23 cellular contexts compared by ENCODE assay signal in the genomic region with DNA sequence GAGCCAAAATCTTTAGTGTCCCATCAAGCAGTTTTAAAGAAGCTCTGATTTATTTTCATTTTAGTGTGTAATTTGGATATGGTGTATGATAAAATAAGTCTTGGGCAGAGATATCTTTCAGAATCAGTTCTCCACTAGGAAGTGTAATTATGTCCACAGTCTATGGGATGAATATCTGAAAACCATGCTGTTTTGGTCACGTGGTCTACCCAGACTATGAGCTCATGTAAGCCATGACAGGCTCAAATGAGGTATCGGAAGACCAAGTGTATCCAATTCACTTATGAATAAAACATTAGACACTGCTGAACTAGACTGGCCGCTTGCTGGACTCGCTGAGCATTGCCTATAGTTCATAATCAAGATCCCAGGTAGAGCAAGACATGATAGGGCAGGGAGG. TPM values are rescaled to one million over a fixed set of nuclear protein-coding genes. Genes with fewer than 3 reads are reported as not detected.
A peak's percentile ranks its signal among the peaks of the same experiment; 100 is the strongest.
DNase-seq lines count a peak whose midpoint lies in the region; ATAC-seq, FAIRE-seq and TF ChIP-seq lines count a peak whose summit lies in the region.
"Had no signal": no experiment of that assay in that cellular context is flagged by ENCODE, and none has a peak within 500 bp of the region (broad histone marks: within the 10 kb centered on the region; RNA-seq: fewer than 3 reads in every experiment).

No MANE protein-coding gene starts in this region.

- intact Hi-C loops in HepG2 (cut with micrococcal nuclease; ENCODE audit: unreplicated experiment) (no loop called here), right lobe of liver (cut with DNase I) (no loop called here)

- TF ChIP-seq CTCF in HepG2 (CRISPR knock-in tag; IDR thresholded peaks at IDR 0.05) = no peak
- TF ChIP-seq CTCF in right lobe of liver (IDR thresholded peaks at IDR 0.05) = no peak
- TF ChIP-seq CTCF in WERI-Rb-1 (IDR thresholded peaks at IDR 0.05; ENCODE audit: low read depth, low read length) = no peak
- TF ChIP-seq CTCF in glutamatergic neuron (IDR thresholded peaks at IDR 0.05; ENCODE audit: partially characterized antibody, unreplicated experiment) = no peak

- TF ChIP-seq POLR2A in HepG2 (IDR thresholded peaks at IDR 0.05; ENCODE audit: insufficient read depth in 1 of 2, low read depth in 2 of 2, low read length in 2 of 2) = no peak
- TF ChIP-seq POLR2A in right lobe of liver (IDR thresholded peaks at IDR 0.05) = no peak

- TF ChIP-seq RAD21 in HepG2 (CRISPR knock-in tag; IDR thresholded peaks at IDR 0.05) = no peak

- H2AFZ ChIP-seq in HepG2 (ENCODE audit: low read length) = no peak overlapping the region
- H2AFZ ChIP-seq: GM23338 had no signal

- peaks cover 27% of the 10 kb centered on the region for H3K4me1 Mint-ChIP-seq in glutamatergic neuron (ENCODE audit: low read depth, unreplicated experiment)
- H3K4me1 Mint-ChIP-seq: CD8-positive, alpha-beta memory T cell had no signal

- H3K4me3 Mint-ChIP-seq in glutamatergic neuron (ENCODE audit: unreplicated experiment) = no peak overlapping the region
- H3K4me3 Mint-ChIP-seq: CD14-positive monocyte; CD4-positive, alpha-beta T cell; CD8-positive, alpha-beta memory T cell; GM23338; H9 had no signal

- CTCF ChIA-PET in HepG2 (lab: Yijun Ruan, JAX; ENCODE audit: low intra/inter-chr PET ratio, low total read pairs) = no interaction called here

- no peak overlapping the region for H3K4me3 ChIP-seq in HepG2 (replicated peaks in 1 of 3; ENCODE audit: insufficient read depth in 1 of 3, low read depth in 2 of 3, low read length in 3 of 3)
- H3K4me3 ChIP-seq in right lobe of liver = no peak overlapping the region
- no peak overlapping the region for H3K4me3 ChIP-seq in WERI-Rb-1 (ENCODE audit: low read depth, low read length)
- H3K4me3 ChIP-seq: A549; BLaER1 treated with 17β-estradiol and CSF1 and Interleukin-3, amounts not matched to agents 10 nM and 100 nM; GM23338 had no signal

- ATAC-seq in HepG2 = no peak
- ATAC-seq in right lobe of liver = no peak
- ATAC-seq: A549, GM23338, HCT116 had no signal

- no peaks in the 10 kb centered on the region for H3K9me3 Mint-ChIP-seq in glutamatergic neuron (ENCODE audit: unreplicated experiment)
- H3K9me3 Mint-ChIP-seq: CD4-positive, alpha-beta T cell; CD8-positive, alpha-beta memory T cell; GM23338; H9 had no signal

- DNase-seq in HepG2 (ENCODE audit: low spot score) (no peak), right lobe of liver (no peak), WERI-Rb-1 (no peak), glutamatergic neuron (no peak), COR-L47 (lab: John Stamatoyannopoulos, UW) (no peak), GM19240 (ENCODE audit: insufficient read length, low spot score) (no peak)
- DNase-seq: 8988T; ACHN; AML-193; BE2C; Calu3; CD4-positive, alpha-beta T cell; CD8-positive, alpha-beta memory T cell; DND-41; H9 had no signal

- H3K9me3 ChIP-seq in HepG2 (ENCODE audit: low read length) = no peaks in the 10 kb centered on the region
- no peaks in the 10 kb centered on the region for H3K9me3 ChIP-seq in right lobe of liver
- no peaks in the 10 kb centered on the region for H3K9me3 ChIP-seq in WERI-Rb-1 (ENCODE audit: severe bottlenecking)
- H3K9me3 ChIP-seq: A549; BE2C; BLaER1 treated with 17β-estradiol and CSF1 and Interleukin-3, amounts not matched to agents 10 nM and 100 nM had no signal

- no peaks in the 10 kb centered on the region for H3K79me2 ChIP-seq in HepG2 (ENCODE audit: insufficient read depth, low read length)

- H3K9ac ChIP-seq in HepG2 (ENCODE audit: insufficient read depth, low read depth, low read length) = no peak overlapping the region
- H3K9ac ChIP-seq: BLaER1 treated with 17β-estradiol and CSF1 and Interleukin-3, amounts not matched to agents 10 nM and 100 nM had no signal

- H3K4me2 ChIP-seq in HepG2 (ENCODE audit: low read depth, low read length) = no peak overlapping the region
- H3K4me2 ChIP-seq: A549, GM23338 had no signal

- WGBS in HepG2 (ENCODE audit: low lambda C conversion rate) = 35% methylated on average over 2 of the region's 4 CpGs
- WGBS in right lobe of liver (ENCODE audit: insufficient coverage, low coverage, low lambda C conversion rate, missing lambda C conversion rate) = 88% methylated on average over 4 of the region's 4 CpGs

- H3K4me1 ChIP-seq in HepG2 (ENCODE audit: insufficient read depth, low read length) = peaks cover 14% of the 10 kb centered on the region
- no peaks in the 10 kb centered on the region for H3K4me1 ChIP-seq in right lobe of liver
- H3K4me1 ChIP-seq: BE2C had no signal

- FAIRE-seq in HepG2 (lab: Jason Lieb, UNC) = no peak
- FAIRE-seq: A549, G401.6, GM12892 had no signal

- H3K36me3 Mint-ChIP-seq in glutamatergic neuron (ENCODE audit: unreplicated experiment) = no peaks in the 10 kb centered on the region
- H3K36me3 Mint-ChIP-seq: CD8-positive, alpha-beta memory T cell had no signal

- in situ Hi-C loops in HepG2 (cut with HindIII; ENCODE audit: extremely low pct_ligation_motif_present, low pct_unique_long_range_greater_than_20kb) = no loop called here

- H3K27ac Mint-ChIP-seq in glutamatergic neuron (ENCODE audit: unreplicated experiment) = peak overlapping the region; percentile 16
- H3K27ac Mint-ChIP-seq: CD14-positive monocyte; CD4-positive, alpha-beta T cell; CD8-positive, alpha-beta memory T cell; GM23338; H9 had no signal

- TF ChIP-seq EP300 in HepG2 (IDR thresholded peaks at IDR 0.05; ENCODE audit: low read depth in 2 of 2, low read length in 2 of 2) (no peak), HepG2 (CRISPR knock-in tag; IDR thresholded peaks at IDR 0.05; ENCODE audit: borderline replicate concordance) (no peak)

- no peaks in the 10 kb centered on the region for H4K20me1 ChIP-seq in HepG2 (ENCODE audit: insufficient read depth, low read length)
- H4K20me1 ChIP-seq: BLaER1 treated with 17β-estradiol and CSF1 and Interleukin-3, amounts not matched to agents 10 nM and 100 nM had no signal

- BruUV-seq in HepG2 (replicated peaks; lab: Mats Ljungman, UMichigan) = no TSS peak

- H3K36me3 ChIP-seq in HepG2 (replicated peaks in 1 of 2; ENCODE audit: control insufficient read depth in 1 of 2, insufficient read depth in 2 of 2, low read length in 2 of 2) = no peaks in the 10 kb centered on the region
- no peaks in the 10 kb centered on the region for H3K36me3 ChIP-seq in right lobe of liver
- no peaks in the 10 kb centered on the region for H3K36me3 ChIP-seq in WERI-Rb-1
- H3K36me3 ChIP-seq: BE2C had no signal

- POLR2A ChIA-PET in HepG2 (lab: Yijun Ruan, JAX) = no interaction called here

- H3K27me3 Mint-ChIP-seq in glutamatergic neuron (ENCODE audit: unreplicated experiment) = peaks cover 2% of the 10 kb centered on the region

- H3K27me3 ChIP-seq in HepG2 (ENCODE audit: control insufficient read depth in 1 of 2, insufficient read depth in 2 of 2, low read length in 2 of 2) = no peaks in the 10 kb centered on the region
- H3K27me3 ChIP-seq in right lobe of liver = no peaks in the 10 kb centered on the region
- H3K27me3 ChIP-seq in WERI-Rb-1 (ENCODE audit: insufficient read depth, low read depth, severe bottlenecking) = no peaks in the 10 kb centered on the region
- H3K27me3 ChIP-seq: BE2C; BLaER1 treated with 17β-estradiol and CSF1 and Interleukin-3, amounts not matched to agents 10 nM and 100 nM had no signal

- H3K27ac ChIP-seq in HepG2 (ENCODE audit: extremely low read length, insufficient read depth, low read length) (no peak overlapping the region), right lobe of liver (no peak overlapping the region), WERI-Rb-1 (peak overlapping the region; percentile 78)
- H3K27ac ChIP-seq: A549; BLaER1 treated with 17β-estradiol and CSF1 and Interleukin-3, amounts not matched to agents 10 nM and 100 nM had no signal

TF ChIP-seq in HepG2, 621 proteins besides CTCF, POLR2A, EP300 and RAD21 (continues in another document):
- TF ChIP-seq ETV6 (CRISPR knock-in tag; conservative IDR thresholded peaks at IDR 0.05) (no peak), RBFOX2 (IDR thresholded peaks at IDR 0.05; ENCODE audit: low read depth, low read length) (no peak), AHR (CRISPR knock-in tag; IDR thresholded peaks at IDR 0.05) (no peak)
- TF ChIP-seq, protein P1, sequence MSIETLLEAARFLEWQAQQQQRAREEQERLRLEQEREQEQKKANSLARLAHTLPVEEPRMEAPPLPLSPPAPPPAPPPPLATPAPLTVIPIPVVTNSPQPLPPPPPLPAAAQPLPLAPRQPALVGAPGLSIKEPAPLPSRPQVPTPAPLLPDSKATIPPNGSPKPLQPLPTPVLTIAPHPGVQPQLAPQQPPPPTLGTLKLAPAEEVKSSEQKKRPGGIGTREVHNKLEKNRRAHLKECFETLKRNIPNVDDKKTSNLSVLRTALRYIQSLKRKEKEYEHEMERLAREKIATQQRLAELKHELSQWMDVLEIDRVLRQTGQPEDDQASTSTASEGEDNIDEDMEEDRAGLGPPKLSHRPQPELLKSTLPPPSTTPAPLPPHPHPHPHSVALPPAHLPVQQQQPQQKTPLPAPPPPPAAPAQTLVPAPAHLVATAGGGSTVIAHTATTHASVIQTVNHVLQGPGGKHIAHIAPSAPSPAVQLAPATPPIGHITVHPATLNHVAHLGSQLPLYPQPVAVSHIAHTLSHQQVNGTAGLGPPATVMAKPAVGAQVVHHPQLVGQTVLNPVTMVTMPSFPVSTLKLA (IDR thresholded peaks at IDR 0.05) = 0 out of 2 replicates have a peak, but pooled peaks have one; percentile 14

RNA-seq across cellular contexts. Expression of a gene that starts 50.5 kb away (rescaled TPM):
- total RNA-seq in HepG2 (2016; rRNA removed; fragmentation: Illumina TruSeq; extraction: Trizol) (not detected in 2 replicates), right lobe of liver (1 to 10 TPM; 1.5 to 7.9 (median 3.6) TPM), glutamatergic neuron (ENCODE audit: unreplicated experiment) (not detected)
- not detected in 2 replicates for total RNA-seq in HepG2 (2016; cell fraction: cytosol; rRNA removed; fragmentation: Illumina TruSeq; extraction: Trizol; ENCODE audit: low read depth)
- not detected in 2 replicates for total RNA-seq in HepG2 (2016; cell fraction: insoluble cytoplasmic fraction; rRNA removed; fragmentation: Illumina TruSeq; extraction: Trizol)
- not detected in 2 replicates for total RNA-seq in HepG2 (2016; cell fraction: membrane; rRNA removed; fragmentation: Illumina TruSeq; extraction: Trizol)
- total RNA-seq in HepG2 (2016; cell fraction: nucleus; rRNA removed; fragmentation: Illumina TruSeq; extraction: Trizol) = not detected in 2 replicates
- polyA plus RNA-seq in HepG2 (2011; rRNA removed) = 0.04 TPM in 1 of 2 replicates, not detected in the other
- polyA plus RNA-seq in HepG2 (2011; cell fraction: cytosol; rRNA removed) = 0.13 and 0.20 TPM in 2 replicates
- 0.14 and 0.37 TPM in 2 replicates for polyA plus RNA-seq in HepG2 (2011; cell fraction: nucleus; rRNA removed)
- polyA plus RNA-seq in HepG2 (2012) = 0.47 and 0.85 TPM in 2 replicates
- polyA plus RNA-seq in HepG2 (2016; cell fraction: cytosol; fragmentation: Illumina TruSeq; extraction: Trizol; ENCODE audit: low read depth) = not detected in 2 replicates
- not detected in 2 replicates for polyA plus RNA-seq in HepG2 (2016; cell fraction: insoluble cytoplasmic fraction; fragmentation: Illumina TruSeq; extraction: Trizol; ENCODE audit: low read depth)
- polyA plus RNA-seq in HepG2 (2016; cell fraction: membrane; fragmentation: Illumina TruSeq; extraction: Trizol; ENCODE audit: low read depth) = not detected in 2 replicates
- not detected in 2 replicates for polyA plus RNA-seq in HepG2 (2016; cell fraction: nucleus; fragmentation: Illumina TruSeq; extraction: Trizol; ENCODE audit: insufficient read depth, low read depth)
- polyA minus RNA-seq in HepG2 (2011; rRNA and poly(A)+ RNA removed; ENCODE audit: low replicate concordance) = not detected in 2 replicates
- 0.53 TPM in 1 of 2 replicates, not detected in the other for polyA minus RNA-seq in HepG2 (2011; cell fraction: cytosol; rRNA and poly(A)+ RNA removed)
- not detected in 2 replicates for polyA minus RNA-seq in HepG2 (2011; cell fraction: nucleus; rRNA and poly(A)+ RNA removed)
- total RNA-seq: CD4-positive, alpha-beta T cell; CD8-positive, alpha-beta memory T cell; H4 had no signal
- polyA plus RNA-seq: A549; CD14-positive monocyte; CD8-positive, alpha-beta memory T cell had no signal
